Comparison of ENCODE assay signal across 8 cellular contexts in genomic region chr16:53372942-53373871, GRCh38.
DNase-seq lines count a peak whose midpoint lies in the region; ATAC-seq and TF ChIP-seq lines count a peak whose summit lies in the region.

No MANE protein-coding gene starts in this region.

- WGBS in hepatocyte (ENCODE audit: low lambda C conversion rate, missing lambda C conversion rate): 96% methylated on average over 59 of the region's 62 CpGs

- H3K9ac ChIP-seq in MM.1S (ENCODE audit: low read length): peak overlapping the region; percentile 49; the same call in 1 of the 2 replicates

- H3K9me3 ChIP-seq in MM.1S (replicated peaks; ENCODE audit: insufficient read depth, low read length) (no peaks in the 10 kb centered on the region), hepatocyte (ENCODE audit: low read depth) (no peaks in the 10 kb centered on the region)

- H2AFZ ChIP-seq in MM.1S (ENCODE audit: low read length) (peak overlapping the region; percentile 86), hepatocyte (no peak overlapping the region)

- H3K27ac ChIP-seq in MM.1S (ENCODE audit: low read length) (peak overlapping the region; percentile 48; the same call in 1 of the 2 replicates), hepatocyte (no peak overlapping the region)

- H4K20me1 ChIP-seq in MM.1S (ENCODE audit: insufficient read depth, low read length): no peaks in the 10 kb centered on the region
- H4K20me1 ChIP-seq in hepatocyte (ENCODE audit: insufficient read depth, poor library complexity, severe bottlenecking): no peaks in the 10 kb centered on the region

- no peaks in the 10 kb centered on the region for H3K79me2 ChIP-seq in MM.1S (ENCODE audit: low read length)
- H3K79me2 ChIP-seq in hepatocyte: no peaks in the 10 kb centered on the region

- ATAC-seq in GM18517 (IDR thresholded peaks at IDR 0.05; ENCODE audit: unreplicated experiment): no peak

- H3K27me3 ChIP-seq in MM.1S (replicated peaks; ENCODE audit: insufficient read depth, low read length): no peaks in the 10 kb centered on the region
- no peaks in the 10 kb centered on the region for H3K27me3 ChIP-seq in hepatocyte

- no peaks in the 10 kb centered on the region for H3K36me3 ChIP-seq in MM.1S (replicated peaks; ENCODE audit: insufficient read depth, low read length)
- H3K36me3 ChIP-seq in hepatocyte (replicated peaks; ENCODE audit: insufficient read depth, low read depth): no peaks in the 10 kb centered on the region

- H3K9me2 ChIP-seq in MM.1S (replicated peaks; ENCODE audit: insufficient read depth, low read length): no peaks in the 10 kb centered on the region
- no peaks in the 10 kb centered on the region for H3K9me2 ChIP-seq in hepatocyte (replicated peaks; ENCODE audit: insufficient read depth)

- TF ChIP-seq CTCF in MM.1S (IDR thresholded peaks at IDR 0.05; ENCODE audit: low read length) (no peak), hepatocyte (IDR thresholded peaks at IDR 0.05; ENCODE audit: poor library complexity) (no peak)

- peak; percentile 58 for DNase-seq in D341Med (ENCODE audit: low spot score)
- peak; percentile 79 for DNase-seq in MM.1S
- DNase-seq in activated T-helper 1 cell treated with anti-CD3 and anti-CD28 coated beads, Interleukin-2, amount 50 U/mL, for 16 hours (ENCODE audit: low read depth in 1 of 2, low spot score in 1 of 2): peak; percentile 57 to 71
- DNase-seq in iPS-NIHi7 (ENCODE audit: extremely low spot score): peak; percentile 89
- DNase-seq in stimulated activated CD8-positive, alpha-beta memory T cell treated with anti-CD3 and anti-CD28 coated beads, Interleukin-15, amount 100 ng/mL, for 1 hour (ENCODE audit: low read depth): peak; percentile 74
- DNase-seq in hepatocyte (ENCODE audit: low spot score): no peak
- DNase-seq in kidney glomerular epithelial cell (lab: John Stamatoyannopoulos, UW): no peak

- no peaks in the 10 kb centered on the region for H3F3A ChIP-seq in MM.1S (ENCODE audit: insufficient read depth, low read length)

- H3K4me3 ChIP-seq in MM.1S (ENCODE audit: low read length): peak overlapping the region; percentile 64
- H3K4me3 ChIP-seq in hepatocyte: no peak overlapping the region

- H3K4me1 ChIP-seq in MM.1S (ENCODE audit: low read length): no peaks in the 10 kb centered on the region
- no peaks in the 10 kb centered on the region for H3K4me1 ChIP-seq in hepatocyte (ENCODE audit: insufficient read depth)

- H3K4me2 ChIP-seq in MM.1S (ENCODE audit: low read depth, low read length) (peak overlapping the region; percentile 44), hepatocyte (no peak overlapping the region)

Comparison
In these comparisons a context has a peak if more than half of its experiments do, and no peak if none do; other contexts are left out.
1. DNase-seq: peak in D341Med (single experiment), MM.1S (single experiment), activated T-helper 1 cell treated with anti-CD3 and anti-CD28 coated beads, Interleukin-2, amount 50 U/mL, for 16 hours (2 of 2), iPS-NIHi7 (single experiment) and stimulated activated CD8-positive, alpha-beta memory T cell treated with anti-CD3 and anti-CD28 coated beads, Interleukin-15, amount 100 ng/mL, for 1 hour (single experiment); none in hepatocyte (single experiment) and kidney glomerular epithelial cell (single experiment).